24 cellular contexts compared by ENCODE assay signal in the genomic region with DNA sequence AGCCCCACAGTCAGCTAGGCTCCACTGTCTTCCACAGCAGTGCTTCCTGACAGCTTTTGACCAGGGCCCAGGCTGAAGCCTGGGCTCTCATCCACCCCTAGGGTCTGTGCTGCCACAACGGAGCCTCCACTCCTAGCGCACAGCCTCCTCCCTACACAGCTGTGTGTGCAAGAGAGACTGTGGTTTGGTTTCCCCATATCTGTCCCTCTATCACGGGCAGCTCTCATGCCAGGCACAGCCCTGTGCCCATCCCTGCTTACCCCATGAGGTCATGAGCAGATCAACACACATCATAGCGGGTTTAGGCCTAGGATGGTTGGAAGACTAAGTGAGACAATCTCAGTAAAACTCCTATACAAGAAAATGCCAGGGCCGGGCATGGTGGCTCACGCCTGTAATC.
"Had no signal": no experiment of that assay in that cellular context is flagged by ENCODE, and none has a peak within 500 bp of the region (broad histone marks: within the 10 kb centered on the region; RNA-seq: fewer than 3 reads in every experiment).

No MANE protein-coding gene starts in this region.

- ATAC-seq: effector memory CD8-positive, alpha-beta T cell; esophagus mucosa; foreskin keratinocyte; gastrocnemius medialis; gastroesophageal sphincter; heart left ventricle; heart right ventricle had no signal

- H3K27ac ChIP-seq: colonic mucosa, coronary artery, dorsolateral prefrontal cortex, epithelial cell of prostate, esophagus muscularis mucosa, esophagus squamous epithelium, foreskin keratinocyte, gastrocnemius medialis, gastroesophageal sphincter, heart left ventricle, heart right ventricle had no signal

- DNase-seq: colonic mucosa; cortex of kidney; dermis blood vessel endothelial cell; dorsolateral prefrontal cortex; effector CD4-positive, alpha-beta T cell; effector CD8-positive, alpha-beta T cell; effector memory CD4-positive, alpha-beta T cell; effector memory CD8-positive, alpha-beta T cell; endodermal cell; erythroblast; esophagus squamous epithelium; foreskin fibroblast; foreskin keratinocyte; foreskin melanocyte; gastrocnemius medialis; glutamatergic neuron; head of caudate nucleus; heart left ventricle; heart right ventricle had no signal

- H3K27me3 ChIP-seq: colonic mucosa, esophagus muscularis mucosa, esophagus squamous epithelium, gastrocnemius medialis, gastroesophageal sphincter, heart left ventricle had no signal

- H3K4me1 ChIP-seq: colonic mucosa, esophagus muscularis mucosa, esophagus squamous epithelium, foreskin keratinocyte, gastrocnemius medialis, gastroesophageal sphincter, heart left ventricle, heart right ventricle had no signal

- H3K4me3 ChIP-seq: colonic mucosa, coronary artery, dorsolateral prefrontal cortex, esophagus muscularis mucosa, esophagus squamous epithelium, gastrocnemius medialis, gastroesophageal sphincter, heart left ventricle, heart right ventricle had no signal

- H3K36me3 ChIP-seq: colonic mucosa, esophagus muscularis mucosa, esophagus squamous epithelium, gastrocnemius medialis, gastroesophageal sphincter, heart left ventricle, heart right ventricle had no signal

- H3K9me3 ChIP-seq: colonic mucosa, esophagus muscularis mucosa, esophagus squamous epithelium, gastrocnemius medialis, gastroesophageal sphincter, heart left ventricle, heart right ventricle had no signal
